1 cellular context compared by ENCODE assay signal in the genomic region with DNA sequence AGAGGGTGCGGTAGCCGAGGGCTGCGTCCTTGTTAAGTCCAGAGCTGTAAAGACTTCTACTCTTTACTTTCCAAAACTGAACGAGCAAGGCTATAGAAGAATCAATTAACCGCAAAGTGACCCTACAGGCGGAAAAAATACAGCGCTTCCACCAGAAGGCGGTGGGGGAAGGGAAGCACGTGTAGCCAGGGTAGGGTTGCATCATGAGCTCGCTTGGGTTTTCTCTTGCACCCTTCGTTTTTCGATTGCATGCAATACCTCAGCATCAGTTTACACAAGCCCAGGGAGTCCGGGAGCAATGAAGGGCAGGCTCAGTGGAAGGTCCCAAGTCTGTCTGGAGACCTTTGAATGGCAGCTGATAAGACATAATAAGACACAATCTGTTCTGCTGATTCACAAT.
TF ChIP-seq lines count a peak whose summit lies in the region.

No MANE protein-coding gene starts in this region.

TF ChIP-seq in HepG2, 621 proteins besides CTCF, POLR2A, EP300 and RAD21 (continues in another document):
- TF ChIP-seq MED13 (CRISPR knock-in tag; IDR thresholded peaks at IDR 0.05): no peak
- no peak for TF ChIP-seq DR1 (CRISPR knock-in tag; IDR thresholded peaks at IDR 0.05)
- TF ChIP-seq, protein P1, sequence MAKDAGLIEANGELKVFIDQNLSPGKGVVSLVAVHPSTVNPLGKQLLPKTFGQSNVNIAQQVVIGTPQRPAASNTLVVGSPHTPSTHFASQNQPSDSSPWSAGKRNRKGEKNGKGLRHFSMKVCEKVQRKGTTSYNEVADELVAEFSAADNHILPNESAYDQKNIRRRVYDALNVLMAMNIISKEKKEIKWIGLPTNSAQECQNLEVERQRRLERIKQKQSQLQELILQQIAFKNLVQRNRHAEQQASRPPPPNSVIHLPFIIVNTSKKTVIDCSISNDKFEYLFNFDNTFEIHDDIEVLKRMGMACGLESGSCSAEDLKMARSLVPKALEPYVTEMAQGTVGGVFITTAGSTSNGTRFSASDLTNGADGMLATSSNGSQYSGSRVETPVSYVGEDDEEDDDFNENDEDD (CRISPR knock-in tag; IDR thresholded peaks at IDR 0.05; ENCODE audit: borderline replicate concordance): peak; percentile 22; the same call in 1 of the 2 replicates
- TF ChIP-seq ATRX (CRISPR knock-in tag; IDR thresholded peaks at IDR 0.05; ENCODE audit: borderline replicate concordance): no peak
- TF ChIP-seq FOSL2 (CRISPR knock-in tag; IDR thresholded peaks at IDR 0.05): peak; percentile 16; the same call in 1 of the 2 replicates
- TF ChIP-seq, protein P2, sequence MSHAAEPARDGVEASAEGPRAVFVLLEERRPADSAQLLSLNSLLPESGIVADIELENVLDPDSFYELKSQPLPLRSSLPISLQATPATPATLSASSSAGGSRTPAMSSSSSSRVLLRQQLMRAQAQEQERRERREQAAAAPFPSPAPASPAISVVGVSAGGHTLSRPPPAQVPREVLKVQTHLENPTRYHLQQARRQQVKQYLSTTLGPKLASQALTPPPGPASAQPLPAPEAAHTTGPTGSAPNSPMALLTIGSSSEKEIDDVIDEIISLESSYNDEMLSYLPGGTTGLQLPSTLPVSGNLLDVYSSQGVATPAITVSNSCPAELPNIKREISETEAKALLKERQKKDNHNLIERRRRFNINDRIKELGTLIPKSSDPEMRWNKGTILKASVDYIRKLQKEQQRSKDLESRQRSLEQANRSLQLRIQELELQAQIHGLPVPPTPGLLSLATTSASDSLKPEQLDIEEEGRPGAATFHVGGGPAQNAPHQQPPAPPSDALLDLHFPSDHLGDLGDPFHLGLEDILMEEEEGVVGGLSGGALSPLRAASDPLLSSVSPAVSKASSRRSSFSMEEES (CRISPR knock-in tag; IDR thresholded peaks at IDR 0.05): no peak
- no peak for TF ChIP-seq FOXK1 (CRISPR knock-in tag; IDR thresholded peaks at IDR 0.05; ENCODE audit: borderline replicate concordance, low read depth)
- TF ChIP-seq YEATS4 (CRISPR knock-in tag; IDR thresholded peaks at IDR 0.05; ENCODE audit: borderline replicate concordance): peak; percentile 34; the same call in 1 of the 2 replicates
- TF ChIP-seq CC2D1A (CRISPR knock-in tag; IDR thresholded peaks at IDR 0.05): no peak
- no peak for TF ChIP-seq TOPORS (CRISPR knock-in tag; IDR thresholded peaks at IDR 0.05)
- TF ChIP-seq ZMYM4 (CRISPR knock-in tag; IDR thresholded peaks at IDR 0.05): 0 out of 2 replicates have a peak, but pooled peaks have one; percentile 36
- TF ChIP-seq BCL6 (CRISPR knock-in tag; IDR thresholded peaks at IDR 0.05): 0 out of 2 replicates have a peak, but pooled peaks have one; percentile 17
- TF ChIP-seq, protein P3, sequence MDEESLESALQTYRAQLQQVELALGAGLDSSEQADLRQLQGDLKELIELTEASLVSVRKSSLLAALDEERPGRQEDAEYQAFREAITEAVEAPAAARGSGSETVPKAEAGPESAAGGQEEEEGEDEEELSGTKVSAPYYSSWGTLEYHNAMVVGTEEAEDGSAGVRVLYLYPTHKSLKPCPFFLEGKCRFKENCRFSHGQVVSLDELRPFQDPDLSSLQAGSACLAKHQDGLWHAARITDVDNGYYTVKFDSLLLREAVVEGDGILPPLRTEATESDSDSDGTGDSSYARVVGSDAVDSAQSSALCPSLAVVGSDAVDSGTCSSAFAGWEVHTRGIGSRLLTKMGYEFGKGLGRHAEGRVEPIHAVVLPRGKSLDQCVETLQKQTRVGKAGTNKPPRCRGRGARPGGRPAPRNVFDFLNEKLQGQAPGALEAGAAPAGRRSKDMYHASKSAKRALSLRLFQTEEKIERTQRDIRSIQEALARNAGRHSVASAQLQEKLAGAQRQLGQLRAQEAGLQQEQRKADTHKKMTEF (CRISPR knock-in tag; IDR thresholded peaks at IDR 0.05): no peak
- TF ChIP-seq, protein P4, sequence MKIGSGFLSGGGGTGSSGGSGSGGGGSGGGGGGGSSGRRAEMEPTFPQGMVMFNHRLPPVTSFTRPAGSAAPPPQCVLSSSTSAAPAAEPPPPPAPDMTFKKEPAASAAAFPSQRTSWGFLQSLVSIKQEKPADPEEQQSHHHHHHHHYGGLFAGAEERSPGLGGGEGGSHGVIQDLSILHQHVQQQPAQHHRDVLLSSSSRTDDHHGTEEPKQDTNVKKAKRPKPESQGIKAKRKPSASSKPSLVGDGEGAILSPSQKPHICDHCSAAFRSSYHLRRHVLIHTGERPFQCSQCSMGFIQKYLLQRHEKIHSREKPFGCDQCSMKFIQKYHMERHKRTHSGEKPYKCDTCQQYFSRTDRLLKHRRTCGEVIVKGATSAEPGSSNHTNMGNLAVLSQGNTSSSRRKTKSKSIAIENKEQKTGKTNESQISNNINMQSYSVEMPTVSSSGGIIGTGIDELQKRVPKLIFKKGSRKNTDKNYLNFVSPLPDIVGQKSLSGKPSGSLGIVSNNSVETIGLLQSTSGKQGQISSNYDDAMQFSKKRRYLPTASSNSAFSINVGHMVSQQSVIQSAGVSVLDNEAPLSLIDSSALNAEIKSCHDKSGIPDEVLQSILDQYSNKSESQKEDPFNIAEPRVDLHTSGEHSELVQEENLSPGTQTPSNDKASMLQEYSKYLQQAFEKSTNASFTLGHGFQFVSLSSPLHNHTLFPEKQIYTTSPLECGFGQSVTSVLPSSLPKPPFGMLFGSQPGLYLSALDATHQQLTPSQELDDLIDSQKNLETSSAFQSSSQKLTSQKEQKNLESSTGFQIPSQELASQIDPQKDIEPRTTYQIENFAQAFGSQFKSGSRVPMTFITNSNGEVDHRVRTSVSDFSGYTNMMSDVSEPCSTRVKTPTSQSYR (CRISPR knock-in tag; IDR thresholded peaks at IDR 0.05; ENCODE audit: borderline replicate concordance): peak; percentile 90
- TF ChIP-seq, protein P5, sequence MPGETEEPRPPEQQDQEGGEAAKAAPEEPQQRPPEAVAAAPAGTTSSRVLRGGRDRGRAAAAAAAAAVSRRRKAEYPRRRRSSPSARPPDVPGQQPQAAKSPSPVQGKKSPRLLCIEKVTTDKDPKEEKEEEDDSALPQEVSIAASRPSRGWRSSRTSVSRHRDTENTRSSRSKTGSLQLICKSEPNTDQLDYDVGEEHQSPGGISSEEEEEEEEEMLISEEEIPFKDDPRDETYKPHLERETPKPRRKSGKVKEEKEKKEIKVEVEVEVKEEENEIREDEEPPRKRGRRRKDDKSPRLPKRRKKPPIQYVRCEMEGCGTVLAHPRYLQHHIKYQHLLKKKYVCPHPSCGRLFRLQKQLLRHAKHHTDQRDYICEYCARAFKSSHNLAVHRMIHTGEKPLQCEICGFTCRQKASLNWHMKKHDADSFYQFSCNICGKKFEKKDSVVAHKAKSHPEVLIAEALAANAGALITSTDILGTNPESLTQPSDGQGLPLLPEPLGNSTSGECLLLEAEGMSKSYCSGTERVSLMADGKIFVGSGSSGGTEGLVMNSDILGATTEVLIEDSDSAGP (CRISPR knock-in tag; IDR thresholded peaks at IDR 0.05; ENCODE audit: borderline replicate concordance): no peak
- no peak for TF ChIP-seq FOXA1 (IDR thresholded peaks at IDR 0.05)
- TF ChIP-seq FOXA1 (CRISPR knock-in tag; IDR thresholded peaks at IDR 0.05): 0 out of 2 replicates have a peak, but pooled peaks have one; percentile 22
- TF ChIP-seq, protein P6, sequence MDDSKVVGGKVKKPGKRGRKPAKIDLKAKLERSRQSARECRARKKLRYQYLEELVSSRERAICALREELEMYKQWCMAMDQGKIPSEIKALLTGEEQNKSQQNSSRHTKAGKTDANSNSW (CRISPR knock-in tag; IDR thresholded peaks at IDR 0.05; ENCODE audit: borderline replicate concordance): no peak
- TF ChIP-seq ZMYM2 (CRISPR knock-in tag; IDR thresholded peaks at IDR 0.05): no peak
- TF ChIP-seq, protein P7, sequence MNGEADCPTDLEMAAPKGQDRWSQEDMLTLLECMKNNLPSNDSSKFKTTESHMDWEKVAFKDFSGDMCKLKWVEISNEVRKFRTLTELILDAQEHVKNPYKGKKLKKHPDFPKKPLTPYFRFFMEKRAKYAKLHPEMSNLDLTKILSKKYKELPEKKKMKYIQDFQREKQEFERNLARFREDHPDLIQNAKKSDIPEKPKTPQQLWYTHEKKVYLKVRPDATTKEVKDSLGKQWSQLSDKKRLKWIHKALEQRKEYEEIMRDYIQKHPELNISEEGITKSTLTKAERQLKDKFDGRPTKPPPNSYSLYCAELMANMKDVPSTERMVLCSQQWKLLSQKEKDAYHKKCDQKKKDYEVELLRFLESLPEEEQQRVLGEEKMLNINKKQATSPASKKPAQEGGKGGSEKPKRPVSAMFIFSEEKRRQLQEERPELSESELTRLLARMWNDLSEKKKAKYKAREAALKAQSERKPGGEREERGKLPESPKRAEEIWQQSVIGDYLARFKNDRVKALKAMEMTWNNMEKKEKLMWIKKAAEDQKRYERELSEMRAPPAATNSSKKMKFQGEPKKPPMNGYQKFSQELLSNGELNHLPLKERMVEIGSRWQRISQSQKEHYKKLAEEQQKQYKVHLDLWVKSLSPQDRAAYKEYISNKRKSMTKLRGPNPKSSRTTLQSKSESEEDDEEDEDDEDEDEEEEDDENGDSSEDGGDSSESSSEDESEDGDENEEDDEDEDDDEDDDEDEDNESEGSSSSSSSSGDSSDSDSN (CRISPR knock-in tag; IDR thresholded peaks at IDR 0.05): no peak
- no peak for TF ChIP-seq TBP (CRISPR knock-in tag; IDR thresholded peaks at IDR 0.05)
- TF ChIP-seq KAT7 (CRISPR knock-in tag; IDR thresholded peaks at IDR 0.05; ENCODE audit: borderline replicate concordance): no peak
- TF ChIP-seq SOX6 (IDR thresholded peaks at IDR 0.05): no peak
- no peak for TF ChIP-seq SOX6 (CRISPR knock-in tag; IDR thresholded peaks at IDR 0.05)
- peak; percentile 61; the same call in 1 of the 2 replicates for TF ChIP-seq GZF1 (CRISPR knock-in tag; IDR thresholded peaks at IDR 0.05)
- TF ChIP-seq ZNF83 (CRISPR knock-in tag; IDR thresholded peaks at IDR 0.05; ENCODE audit: borderline replicate concordance): no peak
- TF ChIP-seq, protein P8, sequence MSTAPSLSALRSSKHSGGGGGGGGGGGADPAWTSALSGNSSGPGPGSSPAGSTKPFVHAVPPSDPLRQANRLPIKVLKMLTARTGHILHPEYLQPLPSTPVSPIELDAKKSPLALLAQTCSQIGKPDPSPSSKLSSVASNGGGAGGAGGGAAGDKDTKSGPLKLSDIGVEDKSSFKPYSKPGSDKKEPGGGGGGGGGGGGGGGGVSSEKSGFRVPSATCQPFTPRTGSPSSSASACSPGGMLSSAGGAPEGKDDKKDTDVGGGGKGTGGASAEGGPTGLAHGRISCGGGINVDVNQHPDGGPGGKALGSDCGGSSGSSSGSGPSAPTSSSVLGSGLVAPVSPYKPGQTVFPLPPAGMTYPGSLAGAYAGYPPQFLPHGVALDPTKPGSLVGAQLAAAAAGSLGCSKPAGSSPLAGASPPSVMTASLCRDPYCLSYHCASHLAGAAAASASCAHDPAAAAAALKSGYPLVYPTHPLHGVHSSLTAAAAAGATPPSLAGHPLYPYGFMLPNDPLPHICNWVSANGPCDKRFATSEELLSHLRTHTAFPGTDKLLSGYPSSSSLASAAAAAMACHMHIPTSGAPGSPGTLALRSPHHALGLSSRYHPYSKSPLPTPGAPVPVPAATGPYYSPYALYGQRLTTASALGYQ (CRISPR knock-in tag; IDR thresholded peaks at IDR 0.05): no peak
- TF ChIP-seq CBFB (CRISPR knock-in tag; IDR thresholded peaks at IDR 0.05): peak; percentile 67; the same call in 1 of the 2 replicates
- TF ChIP-seq THYN1 (CRISPR knock-in tag; IDR thresholded peaks at IDR 0.05; ENCODE audit: borderline replicate concordance, low read depth): no peak
- no peak for TF ChIP-seq ZNF615 (CRISPR knock-in tag; IDR thresholded peaks at IDR 0.05; ENCODE audit: borderline replicate concordance)
- no peak for TF ChIP-seq ZNF709 (CRISPR knock-in tag; IDR thresholded peaks at IDR 0.05)
- TF ChIP-seq, protein P9, sequence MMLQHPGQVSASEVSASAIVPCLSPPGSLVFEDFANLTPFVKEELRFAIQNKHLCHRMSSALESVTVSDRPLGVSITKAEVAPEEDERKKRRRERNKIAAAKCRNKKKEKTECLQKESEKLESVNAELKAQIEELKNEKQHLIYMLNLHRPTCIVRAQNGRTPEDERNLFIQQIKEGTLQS (CRISPR knock-in tag; IDR thresholded peaks at IDR 0.05): peak; percentile 81
- no peak for TF ChIP-seq ZNF546 (CRISPR knock-in tag; conservative IDR thresholded peaks at IDR 0.05)
- no peak for TF ChIP-seq ZNF724P (CRISPR knock-in tag; IDR thresholded peaks at IDR 0.05; ENCODE audit: borderline replicate concordance)
- TF ChIP-seq TBL1XR1 (IDR thresholded peaks at IDR 0.05; ENCODE audit: borderline replicate concordance, low read length, partially characterized antibody): no peak
- TF ChIP-seq, protein P10, sequence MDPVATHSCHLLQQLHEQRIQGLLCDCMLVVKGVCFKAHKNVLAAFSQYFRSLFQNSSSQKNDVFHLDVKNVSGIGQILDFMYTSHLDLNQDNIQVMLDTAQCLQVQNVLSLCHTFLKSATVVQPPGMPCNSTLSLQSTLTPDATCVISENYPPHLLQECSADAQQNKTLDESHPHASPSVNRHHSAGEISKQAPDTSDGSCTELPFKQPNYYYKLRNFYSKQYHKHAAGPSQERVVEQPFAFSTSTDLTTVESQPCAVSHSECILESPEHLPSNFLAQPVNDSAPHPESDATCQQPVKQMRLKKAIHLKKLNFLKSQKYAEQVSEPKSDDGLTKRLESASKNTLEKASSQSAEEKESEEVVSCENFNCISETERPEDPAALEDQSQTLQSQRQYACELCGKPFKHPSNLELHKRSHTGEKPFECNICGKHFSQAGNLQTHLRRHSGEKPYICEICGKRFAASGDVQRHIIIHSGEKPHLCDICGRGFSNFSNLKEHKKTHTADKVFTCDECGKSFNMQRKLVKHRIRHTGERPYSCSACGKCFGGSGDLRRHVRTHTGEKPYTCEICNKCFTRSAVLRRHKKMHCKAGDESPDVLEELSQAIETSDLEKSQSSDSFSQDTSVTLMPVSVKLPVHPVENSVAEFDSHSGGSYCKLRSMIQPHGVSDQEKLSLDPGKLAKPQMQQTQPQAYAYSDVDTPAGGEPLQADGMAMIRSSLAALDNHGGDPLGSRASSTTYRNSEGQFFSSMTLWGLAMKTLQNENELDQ (CRISPR knock-in tag; IDR thresholded peaks at IDR 0.05; ENCODE audit: borderline replicate concordance): no peak
- TF ChIP-seq, protein P11, sequence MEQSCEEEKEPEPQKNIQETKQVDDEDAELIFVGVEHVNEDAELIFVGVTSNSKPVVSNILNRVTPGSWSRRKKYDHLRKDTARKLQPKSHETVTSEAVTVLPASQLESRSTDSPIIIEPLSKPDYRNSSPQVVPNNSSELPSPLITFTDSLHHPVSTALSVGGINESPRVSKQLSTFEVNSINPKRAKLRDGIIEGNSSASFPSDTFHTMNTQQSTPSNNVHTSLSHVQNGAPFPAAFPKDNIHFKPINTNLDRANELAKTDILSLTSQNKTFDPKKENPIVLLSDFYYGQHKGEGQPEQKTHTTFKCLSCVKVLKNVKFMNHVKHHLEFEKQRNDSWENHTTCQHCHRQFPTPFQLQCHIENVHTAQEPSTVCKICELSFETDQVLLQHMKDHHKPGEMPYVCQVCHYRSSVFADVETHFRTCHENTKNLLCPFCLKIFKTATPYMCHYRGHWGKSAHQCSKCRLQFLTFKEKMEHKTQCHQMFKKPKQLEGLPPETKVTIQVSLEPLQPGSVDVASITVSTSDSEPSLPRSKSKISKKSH (CRISPR knock-in tag; IDR thresholded peaks at IDR 0.05; ENCODE audit: borderline replicate concordance): no peak
- TF ChIP-seq ZNF652 (CRISPR knock-in tag; IDR thresholded peaks at IDR 0.05; ENCODE audit: borderline replicate concordance, low read depth): no peak
- no peak for TF ChIP-seq ZSCAN20 (CRISPR knock-in tag; IDR thresholded peaks at IDR 0.05; ENCODE audit: borderline replicate concordance)
- TF ChIP-seq CEBPB (IDR thresholded peaks at IDR 0.05; ENCODE audit: borderline replicate concordance, low read depth, low read length): peak; percentile 57; the same call in 1 of the 2 replicates
